ENCODE assay signal across 11 cellular contexts in genomic region chr2:131394147-131394931, GRCh38. TPM values are rescaled to one million over a fixed set of nuclear protein-coding genes. Genes with fewer than 3 reads are reported as not detected.
DNase-seq lines count a peak whose midpoint lies in the region; ATAC-seq and TF ChIP-seq lines count a peak whose summit lies in the region.
"Had no signal": no experiment of that assay in that cellular context is flagged by ENCODE, and none has a peak within 500 bp of the region (broad histone marks: within the 10 kb centered on the region; RNA-seq: fewer than 3 reads in every experiment).

No MANE protein-coding gene starts in this region.

- no peaks in the 10 kb centered on the region for H3K36me3 Mint-ChIP-seq in activated CD4-positive, alpha-beta memory T cell treated with anti-CD3 and anti-CD28 coated beads, Interleukin-2, amount 10 ng/mL, durations not matched to agents 7 days and 5 days (ENCODE audit: low read depth)

- intact Hi-C loops in sciatic nerve (cut with DNase I) = no loop called here
- intact Hi-C loops in prostate gland (cut with DNase I) = no loop called here

- no peaks in the 10 kb centered on the region for H4K20me1 ChIP-seq in hepatocyte (ENCODE audit: insufficient read depth, poor library complexity, severe bottlenecking)

- 16% methylated on average over 44 of the region's 45 CpGs for WGBS in hepatocyte (ENCODE audit: low lambda C conversion rate, missing lambda C conversion rate)
- 19% methylated on average over 44 of the region's 45 CpGs for WGBS in prostate gland

- TF ChIP-seq CTCF in hepatocyte (IDR thresholded peaks at IDR 0.05; ENCODE audit: poor library complexity) (peak; percentile 23), prostate gland (IDR thresholded peaks at IDR 0.05) (no peak)

- H3K4me1 ChIP-seq in hepatocyte (ENCODE audit: insufficient read depth) = no peaks in the 10 kb centered on the region
- no peaks in the 10 kb centered on the region for H3K4me1 ChIP-seq in prostate gland (replicated peaks)
- H3K4me1 ChIP-seq: parathyroid adenoma had no signal

- no peaks in the 10 kb centered on the region for H3K9me3 Mint-ChIP-seq in activated CD4-positive, alpha-beta memory T cell treated with anti-CD3 and anti-CD28 coated beads, Interleukin-2, amount 10 ng/mL, durations not matched to agents 7 days and 5 days

- H3K4me2 ChIP-seq in hepatocyte = peak overlapping the region; percentile 87

- H3K36me3 ChIP-seq in hepatocyte (replicated peaks; ENCODE audit: insufficient read depth, low read depth) (no peaks in the 10 kb centered on the region), prostate gland (no peaks in the 10 kb centered on the region)

- H3K27me3 ChIP-seq in hepatocyte (peaks cover 4% of the 10 kb centered on the region), prostate gland (replicated peaks; ENCODE audit: insufficient read depth) (no peaks in the 10 kb centered on the region)

- CTCF ChIA-PET in activated CD4-positive, alpha-beta memory T cell treated with anti-CD3 and anti-CD28 coated beads, Interleukin-2, amount 10 ng/mL, durations not matched to agents 7 days and 5 days (lab: Charles Lee) = no interaction called here

- H3K9me3 ChIP-seq in hepatocyte (ENCODE audit: low read depth) = no peaks in the 10 kb centered on the region
- no peaks in the 10 kb centered on the region for H3K9me3 ChIP-seq in prostate gland

- TF ChIP-seq POLR2A in prostate gland (IDR thresholded peaks at IDR 0.05) = no peak

- H3K27me3 Mint-ChIP-seq in activated CD4-positive, alpha-beta memory T cell treated with anti-CD3 and anti-CD28 coated beads, Interleukin-2, amount 10 ng/mL, durations not matched to agents 7 days and 5 days = peaks cover 10% of the 10 kb centered on the region

- H2AFZ ChIP-seq in hepatocyte = peak overlapping the region; percentile 68
- H2AFZ ChIP-seq: parathyroid adenoma had no signal

- H3K27ac ChIP-seq in hepatocyte (no peak overlapping the region), prostate gland (no peak overlapping the region)
- H3K27ac ChIP-seq: parathyroid adenoma had no signal

- POLR2A ChIA-PET in activated CD4-positive, alpha-beta memory T cell treated with anti-CD3 and anti-CD28 coated beads, Interleukin-2, amount 10 ng/mL, durations not matched to agents 7 days and 5 days (lab: Charles Lee) = no interaction called here

- no peak overlapping the region for H3K4me3 ChIP-seq in hepatocyte
- peak overlapping the region in 1 of 2 donors; percentile 11 for H3K4me3 ChIP-seq in prostate gland

- H3K27ac Mint-ChIP-seq in activated CD4-positive, alpha-beta memory T cell treated with anti-CD3 and anti-CD28 coated beads, Interleukin-2, amount 10 ng/mL, durations not matched to agents 7 days and 5 days = no peak overlapping the region

- no peaks in the 10 kb centered on the region for H3K9me2 ChIP-seq in hepatocyte (replicated peaks; ENCODE audit: insufficient read depth)

- peak; percentile 51 for DNase-seq in NCI-H2227 (lab: John Stamatoyannopoulos, UW; ENCODE audit: unreplicated experiment)
- DNase-seq in NCI-H2227 treated with DMSO at 0.1 percent for 48 hours (lab: John Stamatoyannopoulos, UW) = no peak
- DNase-seq in activated CD4-positive, alpha-beta memory T cell treated with anti-CD3 and anti-CD28 coated beads, Interleukin-2, amount 10 ng/mL, durations not matched to agents 7 days and 5 days = peak; percentile 32
- peak; percentile 65 for DNase-seq in hepatocyte (ENCODE audit: low spot score)
- no peak for DNase-seq in sciatic nerve (ENCODE audit: low spot score)
- no peak for DNase-seq in prostate gland (ENCODE audit: low spot score)
- DNase-seq: NCI-H774; stimulated activated naive CD4-positive, alpha-beta T cell treated with Interleukin-2 at 50 U/mL for 16 hours had no signal

- no peak overlapping the region for H3K4me3 Mint-ChIP-seq in activated CD4-positive, alpha-beta memory T cell treated with anti-CD3 and anti-CD28 coated beads, Interleukin-2, amount 10 ng/mL, durations not matched to agents 7 days and 5 days

- no peaks in the 10 kb centered on the region for H3K4me1 Mint-ChIP-seq in activated CD4-positive, alpha-beta memory T cell treated with anti-CD3 and anti-CD28 coated beads, Interleukin-2, amount 10 ng/mL, durations not matched to agents 7 days and 5 days

- H3K79me2 ChIP-seq in hepatocyte = no peaks in the 10 kb centered on the region
- H3K79me2 ChIP-seq: parathyroid adenoma had no signal

- ATAC-seq in sciatic nerve = peak; percentile 62
- ATAC-seq in HG02798 (IDR thresholded peaks at IDR 0.05; ENCODE audit: poor library complexity, unreplicated experiment) = no peak
- no peak for ATAC-seq in HG03565 (IDR thresholded peaks at IDR 0.05; ENCODE audit: unreplicated experiment)

RNA-seq across cellular contexts. Expression of gene RAB6D, which starts 30.4 kb away (rescaled TPM):
- under 1 TPM in 1 of 2 experiments, not detected in 1; 0.18 TPM for total RNA-seq in activated CD4-positive, alpha-beta memory T cell treated with anti-CD3 and anti-CD28 coated beads, Interleukin-2, amount 10 ng/mL, durations not matched to agents 7 days and 5 days
- total RNA-seq in hepatocyte = 3.0 and 3.5 TPM in 2 replicates
- 1.3 and 1.5 TPM in 2 replicates for polyA plus RNA-seq in hepatocyte
- total RNA-seq in sciatic nerve = not detected
- total RNA-seq in prostate gland = under 1 TPM; 0.68 to 0.77 TPM

Comparison
In these comparisons a context has a peak if more than half of its experiments do, and no peak if none do; other contexts are left out.
1. DNase-seq: peak in NCI-H2227 (single experiment), activated CD4-positive, alpha-beta memory T cell treated with anti-CD3 and anti-CD28 coated beads, Interleukin-2, amount 10 ng/mL, durations not matched to agents 7 days and 5 days (single experiment) and hepatocyte (single experiment); none in NCI-H2227 treated with DMSO at 0.1 percent for 48 hours (single experiment), sciatic nerve (single experiment) and prostate gland (single experiment).